ENCODE assay signal across 1 cellular context in the genomic region with DNA sequence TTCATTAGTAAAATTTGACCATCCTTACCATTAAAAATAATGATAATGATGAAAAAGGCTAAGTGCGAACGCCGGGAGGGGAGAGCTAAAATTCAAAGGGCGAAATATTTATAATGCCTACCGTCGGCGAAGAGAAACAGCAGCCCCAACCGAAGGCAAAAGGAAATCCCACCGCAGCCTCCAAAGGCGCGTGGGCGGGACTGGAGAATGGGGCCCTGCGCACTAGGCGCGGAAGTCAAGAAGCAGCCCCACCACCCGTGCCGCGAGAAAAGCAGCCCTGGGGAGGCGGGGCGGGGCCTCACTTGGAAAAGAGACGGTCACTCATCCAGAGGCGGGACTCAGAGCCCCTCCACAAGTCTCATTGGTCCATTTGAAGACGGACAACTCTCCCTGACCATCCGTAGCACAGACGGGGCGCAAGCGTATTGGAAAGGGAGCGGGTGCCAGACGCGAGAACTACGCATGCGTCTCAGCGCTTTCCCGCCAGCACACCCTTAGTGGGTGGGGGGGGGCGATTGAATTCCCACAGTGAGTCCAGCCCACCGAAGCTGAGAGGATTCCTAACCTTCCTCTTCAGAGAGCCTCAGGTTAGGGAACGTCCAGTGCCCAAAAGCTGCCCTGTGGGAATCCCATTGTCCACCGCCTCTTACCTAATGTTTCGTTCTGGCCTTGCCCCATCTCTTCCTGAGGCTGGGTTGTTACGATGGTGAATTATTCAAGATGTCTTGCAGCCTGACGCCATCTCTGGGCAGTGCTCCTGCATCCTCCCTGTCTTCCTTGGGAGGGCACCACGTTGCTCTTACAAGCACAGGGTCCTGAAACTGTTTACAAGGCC.
TF ChIP-seq lines count a peak whose summit lies in the region.

No MANE protein-coding gene starts in this region.

TF ChIP-seq in GM12878, 131 proteins besides CTCF, POLR2A, EP300 and RAD21 (continued from another document):
- TF ChIP-seq E2F4 (IDR thresholded peaks at IDR 0.05; ENCODE audit: low read depth, low read length) (peak; percentile 82), TCF7 (IDR thresholded peaks at IDR 0.05; ENCODE audit: borderline replicate concordance) (no peak), TCF3 (IDR thresholded peaks at IDR 0.05; ENCODE audit: borderline replicate concordance, insufficient read depth, low read depth, low read length) (no peak), RAD51 (IDR thresholded peaks at IDR 0.05) (peak; percentile 48; the same call in 1 of the 2 replicates), ZBTB33 (IDR thresholded peaks at IDR 0.05) (no peak), IKZF2 (IDR thresholded peaks at IDR 0.05) (peak in 1 of 2 experiments; percentile 49; a peak in 3 of 4 replicates), E2F8 (IDR thresholded peaks at IDR 0.05; ENCODE audit: low read depth, partially characterized antibody) (peak; percentile 98), SMARCA5 (IDR thresholded peaks at IDR 0.05) (no peak), STAT3 (IDR thresholded peaks at IDR 0.05; ENCODE audit: low read depth, low read length) (no peak), DPF2 (IDR thresholded peaks at IDR 0.05) (no peak; the same call in none of the 2 replicates), ZBED1 (IDR thresholded peaks at IDR 0.05; ENCODE audit: borderline replicate concordance) (peak; percentile 63; the same call in 1 of the 2 replicates), TAF1 (IDR thresholded peaks at IDR 0.05; ENCODE audit: borderline replicate concordance, low read depth, low read length) (peak; percentile 80), SRF (IDR thresholded peaks at IDR 0.05; ENCODE audit: low read depth in 2 of 2, low read length in 2 of 2) (no peak), MTA2 (IDR thresholded peaks at IDR 0.05; ENCODE audit: low read depth) (no peak), ESRRA (IDR thresholded peaks at IDR 0.05; ENCODE audit: low read length) (no peak), POU2F2 (IDR thresholded peaks at IDR 0.05; ENCODE audit: borderline replicate concordance, low read depth, low read length) (peak; percentile 75; the same call in 1 of the 3 replicates), FOXK2 (IDR thresholded peaks at IDR 0.05) (no peak), STAT1 (conservative IDR thresholded peaks at IDR 0.05) (0 out of 2 replicates have a peak, but pooled peaks have one; percentile 36), MTA3 (IDR thresholded peaks at IDR 0.05; ENCODE audit: borderline replicate concordance, low read length) (no peak), NBN (IDR thresholded peaks at IDR 0.05) (0 out of 2 replicates have a peak, but pooled peaks have one; percentile 21), SP1 (IDR thresholded peaks at IDR 0.05; ENCODE audit: low read depth, low read length) (peak; percentile 97), USF2 (IDR thresholded peaks at IDR 0.05; ENCODE audit: borderline replicate concordance, low read depth, low read length) (no peak), ASH2L (IDR thresholded peaks at IDR 0.05; ENCODE audit: borderline replicate concordance, low read depth) (no peak), KDM1A (IDR thresholded peaks at IDR 0.05; ENCODE audit: borderline replicate concordance) (no peak), WRNIP1 (IDR thresholded peaks at IDR 0.05; ENCODE audit: borderline replicate concordance, low read depth, low read length) (no peak), CREB1 (IDR thresholded peaks at IDR 0.05; ENCODE audit: low read depth) (peak; percentile 46; the same call in 1 of the 2 replicates), FOS (IDR thresholded peaks at IDR 0.05; ENCODE audit: borderline replicate concordance, extremely low read depth, insufficient read length) (peak; percentile 65)
- TF ChIP-seq, protein P1, sequence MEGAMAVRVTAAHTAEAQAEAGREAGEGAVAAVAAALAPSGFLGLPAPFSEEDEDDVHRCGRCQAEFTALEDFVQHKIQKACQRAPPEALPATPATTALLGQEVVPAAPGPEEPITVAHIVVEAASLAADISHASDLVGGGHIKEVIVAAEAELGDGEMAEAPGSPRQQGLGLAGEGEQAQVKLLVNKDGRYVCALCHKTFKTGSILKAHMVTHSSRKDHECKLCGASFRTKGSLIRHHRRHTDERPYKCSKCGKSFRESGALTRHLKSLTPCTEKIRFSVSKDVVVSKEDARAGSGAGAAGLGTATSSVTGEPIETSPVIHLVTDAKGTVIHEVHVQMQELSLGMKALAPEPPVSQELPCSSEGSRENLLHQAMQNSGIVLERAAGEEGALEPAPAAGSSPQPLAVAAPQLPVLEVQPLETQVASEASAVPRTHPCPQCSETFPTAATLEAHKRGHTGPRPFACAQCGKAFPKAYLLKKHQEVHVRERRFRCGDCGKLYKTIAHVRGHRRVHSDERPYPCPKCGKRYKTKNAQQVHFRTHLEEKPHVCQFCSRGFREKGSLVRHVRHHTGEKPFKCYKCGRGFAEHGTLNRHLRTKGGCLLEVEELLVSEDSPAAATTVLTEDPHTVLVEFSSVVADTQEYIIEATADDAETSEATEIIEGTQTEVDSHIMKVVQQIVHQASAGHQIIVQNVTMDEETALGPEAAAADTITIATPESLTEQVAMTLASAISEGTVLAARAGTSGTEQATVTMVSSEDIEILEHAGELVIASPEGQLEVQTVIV (IDR thresholded peaks at IDR 0.05; ENCODE audit: borderline replicate concordance, partially characterized antibody): no peak
- TF ChIP-seq, protein P2, sequence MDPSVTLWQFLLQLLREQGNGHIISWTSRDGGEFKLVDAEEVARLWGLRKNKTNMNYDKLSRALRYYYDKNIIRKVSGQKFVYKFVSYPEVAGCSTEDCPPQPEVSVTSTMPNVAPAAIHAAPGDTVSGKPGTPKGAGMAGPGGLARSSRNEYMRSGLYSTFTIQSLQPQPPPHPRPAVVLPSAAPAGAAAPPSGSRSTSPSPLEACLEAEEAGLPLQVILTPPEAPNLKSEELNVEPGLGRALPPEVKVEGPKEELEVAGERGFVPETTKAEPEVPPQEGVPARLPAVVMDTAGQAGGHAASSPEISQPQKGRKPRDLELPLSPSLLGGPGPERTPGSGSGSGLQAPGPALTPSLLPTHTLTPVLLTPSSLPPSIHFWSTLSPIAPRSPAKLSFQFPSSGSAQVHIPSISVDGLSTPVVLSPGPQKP (IDR thresholded peaks at IDR 0.05; ENCODE audit: low read depth, low read length): 0 out of 2 replicates have a peak, but pooled peaks have one; percentile 46
